Comparison of ENCODE assay signal across 18 cellular contexts in genomic region chr10:97228130-97228774, GRCh38. TPM values are rescaled to one million over a fixed set of nuclear protein-coding genes. Genes with fewer than 3 reads are reported as not detected.
DNase-seq lines count a peak whose midpoint lies in the region; ATAC-seq and TF ChIP-seq lines count a peak whose summit lies in the region.
"Had no signal": no experiment of that assay in that cellular context is flagged by ENCODE, and none has a peak within 500 bp of the region (broad histone marks: within the 10 kb centered on the region; RNA-seq: fewer than 3 reads in every experiment).

No MANE protein-coding gene starts in this region.

- no peaks in the 10 kb centered on the region for H3K9me3 ChIP-seq in PC-3 (ENCODE audit: low read length)
- H3K9me3 ChIP-seq: Caco-2, HAP-1 had no signal

- ATAC-seq in PC-3: no peak
- no peak for ATAC-seq in GM21786 (IDR thresholded peaks at IDR 0.05; ENCODE audit: unreplicated experiment)
- ATAC-seq: K562 had no signal

- DNase-seq in PC-3 (no peak), cerebellar cortex (ENCODE audit: low spot score) (peak; percentile 44), kidney tubule cell (ENCODE audit: low spot score) (peak; percentile 17), renal cortical epithelial cell (ENCODE audit: low read depth) (peak; percentile 21), NCI-H2081 (lab: John Stamatoyannopoulos, UW) (no peak), NCI-H2196 (lab: John Stamatoyannopoulos, UW; ENCODE audit: unreplicated experiment) (no peak)
- DNase-seq in central memory CD4-positive, alpha-beta T cell: no peak
- DNase-seq: ACHN; Caco-2; CD4-positive, alpha-beta T cell; GDM1; IMR-90 had no signal

- H3K4me2 ChIP-seq in PC-3 (ENCODE audit: low read length): no peak overlapping the region

- no peaks in the 10 kb centered on the region for H3K9me2 ChIP-seq in PC-3 (replicated peaks; ENCODE audit: low read length)

- no peaks in the 10 kb centered on the region for H3K36me3 ChIP-seq in PC-3 (ENCODE audit: low read depth, low read length)

- no peak overlapping the region for H2AFZ ChIP-seq in PC-3 (ENCODE audit: low read length)

- POLR2A ChIA-PET in PC-3 (lab: Charles Lee; ENCODE audit: unreplicated experiment): interaction anchor here (0.6 kb wide), 1 partner anchor 34 kb away, joined by 3 read pairs; no protein-coding TSS in a partner anchor

- no peak overlapping the region for H3K4me3 ChIP-seq in PC-3 (ENCODE audit: low read length)
- H3K4me3 ChIP-seq: HAP-1, K562 had no signal

- H4K20me1 ChIP-seq in PC-3 (ENCODE audit: low read length): no peaks in the 10 kb centered on the region

- CTCF ChIA-PET in PC-3 (lab: Charles Lee): no interaction called here

- no peaks in the 10 kb centered on the region for H3K27me3 ChIP-seq in PC-3 (ENCODE audit: low read length)

- intact Hi-C loops in PC-3 (cut with micrococcal nuclease): no loop called here

- peaks cover 22% of the 10 kb centered on the region for H3K4me1 ChIP-seq in PC-3 (ENCODE audit: insufficient read depth, low read length)
- H3K4me1 ChIP-seq: Caco-2, HAP-1 had no signal

- no peak overlapping the region for H3K9ac ChIP-seq in PC-3 (ENCODE audit: low read length)

- no peaks in the 10 kb centered on the region for H3K79me2 ChIP-seq in PC-3 (ENCODE audit: low read length)

- no peaks in the 10 kb centered on the region for H3F3A ChIP-seq in PC-3 (ENCODE audit: low read length, unreplicated experiment)

- TF ChIP-seq CTCF in PC-3 (conservative IDR thresholded peaks at IDR 0.05; ENCODE audit: low read depth, low read length): no peak

- peak overlapping the region; percentile 86; the same call in 1 of the 2 replicates for H3K27ac ChIP-seq in PC-3 (ENCODE audit: low read length)
- H3K27ac ChIP-seq: C4-2B, HL-60 had no signal

- BruUV-seq in PC-3 (replicated peaks; lab: Mats Ljungman, UMichigan): no TSS peak

RNA-seq across cellular contexts. Expression of gene SLIT1, which starts 42.5 kb away (rescaled TPM):
- total RNA-seq in PC-3 (2014; rRNA removed): not detected in 2 replicates
- under 0.01 TPM in 1 of 2 replicates, not detected in the other for total RNA-seq in renal cortical epithelial cell
- total RNA-seq: HT1080 had no signal

Comparison
In these comparisons a context has a peak if more than half of its experiments do, and no peak if none do; other contexts are left out.
1. DNase-seq: peak in cerebellar cortex (single experiment), kidney tubule cell (single experiment) and renal cortical epithelial cell (single experiment); none in PC-3 (single experiment), NCI-H2081 (0 of 2), NCI-H2196 (single experiment) and central memory CD4-positive, alpha-beta T cell (single experiment).